ENCODE assay signal across 1 cellular context in genomic region chr5:37248970-37249819, GRCh38.
TF ChIP-seq lines count a peak whose summit lies in the region.

CPLANE1 (minus strand) TSS chr5:37249376; CDS start chr5:37247698, 1,678 bp downstream.

TF ChIP-seq in H1, 55 proteins besides CTCF, POLR2A, EP300 and RAD21 (continued from another document):
- TF ChIP-seq CHD1 (IDR thresholded peaks at IDR 0.05; ENCODE audit: low read depth, low read length) (no peak), ATF3 (IDR thresholded peaks at IDR 0.05; ENCODE audit: insufficient read depth, low read depth, low read length) (no peak), POU5F1 (IDR thresholded peaks at IDR 0.05; ENCODE audit: low read depth, low read length) (no peak), CBX8 (IDR thresholded peaks at IDR 0.05; ENCODE audit: borderline replicate concordance, low read depth, low read length) (no peak), FOSL1 (IDR thresholded peaks at IDR 0.05; ENCODE audit: insufficient read depth, low read depth, low read length) (no peak; the same call in 1 of the 2 replicates), TAF1 (IDR thresholded peaks at IDR 0.05; ENCODE audit: low read depth, low read length) (peak; percentile 83), SP2 (IDR thresholded peaks at IDR 0.05; ENCODE audit: low read length) (no peak), USF2 (IDR thresholded peaks at IDR 0.05; ENCODE audit: low read length) (no peak), GABPA (IDR thresholded peaks at IDR 0.05; ENCODE audit: borderline replicate concordance, insufficient read depth, low read length) (no peak), YY1 (IDR thresholded peaks at IDR 0.05; ENCODE audit: low read depth, low read length) (peak; percentile 63; the same call in 1 of the 2 replicates), SIRT6 (IDR thresholded peaks at IDR 0.05; ENCODE audit: low read length) (no peak), CHD2 (IDR thresholded peaks at IDR 0.05; ENCODE audit: low read length) (no peak), BRCA1 (IDR thresholded peaks at IDR 0.05; ENCODE audit: low read depth, low read length) (no peak), KDM4A (IDR thresholded peaks at IDR 0.05; ENCODE audit: low read depth, low read length, severe bottlenecking) (peak; percentile 70), EGR1 (IDR thresholded peaks at IDR 0.05; ENCODE audit: borderline replicate concordance, low read depth, low read length) (no peak), SIX5 (IDR thresholded peaks at IDR 0.05; ENCODE audit: low read depth, low read length) (no peak), KDM5A (IDR thresholded peaks at IDR 0.05; ENCODE audit: low read length) (no peak), SUZ12 (IDR thresholded peaks at IDR 0.05; ENCODE audit: low read length) (no peak), SRF (IDR thresholded peaks at IDR 0.05; ENCODE audit: low read depth, low read length) (no peak), BCL11A (IDR thresholded peaks at IDR 0.05; ENCODE audit: low read depth in 2 of 2, low read length in 2 of 2) (no peak), KDM1A (IDR thresholded peaks at IDR 0.05; ENCODE audit: borderline replicate concordance, low read length) (no peak), RBBP5 (IDR thresholded peaks at IDR 0.05; ENCODE audit: borderline replicate concordance, low read depth, low read length) (peak; percentile 79; the same call in 1 of the 2 replicates), CREB1 (IDR thresholded peaks at IDR 0.05) (no peak; the same call in 1 of the 2 replicates), JUND (IDR thresholded peaks at IDR 0.05; ENCODE audit: low read length) (no peak), MAFK (IDR thresholded peaks at IDR 0.05; ENCODE audit: low read depth, low read length) (no peak), E2F6 (IDR thresholded peaks at IDR 0.05) (peak; percentile 51; the same call in 1 of the 2 replicates), SP4 (IDR thresholded peaks at IDR 0.05; ENCODE audit: low read length) (no peak), RXRA (IDR thresholded peaks at IDR 0.05; ENCODE audit: insufficient read depth, low read depth, low read length) (no peak), MAX (IDR thresholded peaks at IDR 0.05) (peak; percentile 50; the same call in 1 of the 2 replicates), CTBP2 (IDR thresholded peaks at IDR 0.05; ENCODE audit: borderline replicate concordance, insufficient read depth, insufficient read length, low read length) (no peak), JUN (IDR thresholded peaks at IDR 0.05; ENCODE audit: low read depth, low read length) (no peak), EZH2 (IDR thresholded peaks at IDR 0.05; ENCODE audit: low read depth, low read length, severe bottlenecking) (no peak), NRF1 (IDR thresholded peaks at IDR 0.05; ENCODE audit: low read depth, low read length) (0 out of 2 replicates have a peak, but pooled peaks have one; percentile 5), SP1 (IDR thresholded peaks at IDR 0.05; ENCODE audit: low read depth, low read length) (no peak), TAF7 (optimal IDR thresholded peaks at IDR 0.05; ENCODE audit: borderline replicate concordance, low read depth, low read length) (no peak), RNF2 (IDR thresholded peaks at IDR 0.05; ENCODE audit: borderline replicate concordance, low read depth, low read length, missing control alignments, poor library complexity, severe bottlenecking) (no peak), PHF8 (conservative IDR thresholded peaks at IDR 0.05; ENCODE audit: low read depth, low read length) (peak; percentile 77), HDAC6 (IDR thresholded peaks at IDR 0.05; ENCODE audit: low read depth, low read length) (no peak), TBP (IDR thresholded peaks at IDR 0.05; ENCODE audit: low read depth, low read length) (no peak; the same call in none of the 2 replicates), RFX5 (IDR thresholded peaks at IDR 0.05; ENCODE audit: borderline replicate concordance, low read depth, low read length) (no peak), CBX5 (IDR thresholded peaks at IDR 0.05; ENCODE audit: low read depth, low read length) (no peak), CHD7 (IDR thresholded peaks at IDR 0.05; ENCODE audit: insufficient replicate concordance, low read length) (no peak), TCF12 (IDR thresholded peaks at IDR 0.05; ENCODE audit: low read depth, low read length) (no peak)
- TF ChIP-seq, protein P1, sequence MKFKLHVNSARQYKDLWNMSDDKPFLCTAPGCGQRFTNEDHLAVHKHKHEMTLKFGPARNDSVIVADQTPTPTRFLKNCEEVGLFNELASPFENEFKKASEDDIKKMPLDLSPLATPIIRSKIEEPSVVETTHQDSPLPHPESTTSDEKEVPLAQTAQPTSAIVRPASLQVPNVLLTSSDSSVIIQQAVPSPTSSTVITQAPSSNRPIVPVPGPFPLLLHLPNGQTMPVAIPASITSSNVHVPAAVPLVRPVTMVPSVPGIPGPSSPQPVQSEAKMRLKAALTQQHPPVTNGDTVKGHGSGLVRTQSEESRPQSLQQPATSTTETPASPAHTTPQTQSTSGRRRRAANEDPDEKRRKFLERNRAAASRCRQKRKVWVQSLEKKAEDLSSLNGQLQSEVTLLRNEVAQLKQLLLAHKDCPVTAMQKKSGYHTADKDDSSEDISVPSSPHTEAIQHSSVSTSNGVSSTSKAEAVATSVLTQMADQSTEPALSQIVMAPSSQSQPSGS (IDR thresholded peaks at IDR 0.05; ENCODE audit: low read length) = no peak
